Comparison of ENCODE assay signal across 8 cellular contexts in the genomic region with DNA sequence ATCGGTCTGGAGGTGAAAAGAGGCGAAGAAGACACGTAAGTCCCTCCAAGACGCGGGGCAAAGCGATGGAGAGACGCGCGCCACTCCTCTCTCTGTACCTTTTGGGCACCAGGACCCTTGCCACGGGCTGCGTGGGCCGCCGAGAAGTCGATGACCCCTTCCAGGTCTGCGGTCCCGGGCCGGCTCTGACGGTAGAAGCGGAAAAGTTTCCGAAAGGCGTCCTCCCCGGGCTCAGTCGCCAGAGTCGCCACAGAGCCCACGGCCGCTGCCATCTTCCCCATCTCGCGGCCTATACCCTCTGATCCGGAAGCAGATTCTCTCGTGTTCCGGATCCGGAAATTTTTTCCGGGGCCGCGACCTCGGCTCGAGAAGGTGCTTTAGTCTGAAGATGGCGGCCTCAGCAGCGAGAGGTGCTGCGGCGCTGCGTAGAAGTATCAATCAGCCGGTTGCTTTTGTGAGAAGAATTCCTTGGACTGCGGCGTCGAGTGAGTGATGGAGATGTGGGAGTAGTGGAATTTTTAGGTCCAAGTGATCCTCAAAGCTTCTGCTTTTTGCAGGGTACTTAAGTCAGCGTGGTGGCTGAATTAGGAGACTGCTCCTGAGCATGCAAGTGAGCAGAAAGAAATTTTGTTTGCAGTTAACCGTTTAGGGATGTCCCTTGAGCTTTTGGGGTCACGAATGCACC. TPM values are rescaled to one million over a fixed set of nuclear protein-coding genes. Genes with fewer than 3 reads are reported as not detected.
A peak's percentile ranks its signal among the peaks of the same experiment; 100 is the strongest.
DNase-seq lines count a peak whose midpoint lies in the region; ATAC-seq, FAIRE-seq and TF ChIP-seq lines count a peak whose summit lies in the region.

A gene with protein sequence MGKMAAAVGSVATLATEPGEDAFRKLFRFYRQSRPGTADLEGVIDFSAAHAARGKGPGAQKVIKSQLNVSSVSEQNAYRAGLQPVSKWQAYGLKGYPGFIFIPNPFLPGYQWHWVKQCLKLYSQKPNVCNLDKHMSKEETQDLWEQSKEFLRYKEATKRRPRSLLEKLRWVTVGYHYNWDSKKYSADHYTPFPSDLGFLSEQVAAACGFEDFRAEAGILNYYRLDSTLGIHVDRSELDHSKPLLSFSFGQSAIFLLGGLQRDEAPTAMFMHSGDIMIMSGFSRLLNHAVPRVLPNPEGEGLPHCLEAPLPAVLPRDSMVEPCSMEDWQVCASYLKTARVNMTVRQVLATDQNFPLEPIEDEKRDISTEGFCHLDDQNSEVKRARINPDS (minus strand): TSS at position 300 of the 685 bp plus-strand sequence. CDS start 19 bp downstream, at position 281.
A gene (plus strand): TSS at position 380 of the 685 bp plus-strand sequence. CDS start 9 bp downstream, at position 389.

- H3K79me2 ChIP-seq in GM23248 (ENCODE audit: insufficient read depth) (peaks cover 95% of the 10 kb centered on the region), Karpas-422 (ENCODE audit: low read length) (peaks cover 84% of the 10 kb centered on the region)

- no peaks in the 10 kb centered on the region for H3K27me3 Mint-ChIP-seq in activated T-helper 1 cell treated with anti-CD3 and anti-CD28 coated beads, Interleukin-12 subunit alpha, Interleukin-12 subunit beta, Interleukin-2, Interleukin-4 antibody, amounts not matched to agents 30 ng/mL and 10 ng/mL and 1 ng/mL, durations not matched to agents 14 hours and 24 hours and 36 hours (ENCODE audit: insufficient read depth)
- no peaks in the 10 kb centered on the region for H3K27me3 Mint-ChIP-seq in naive thymus-derived CD8-positive, alpha-beta T cell

- H3F3A ChIP-seq in GM23248 (ENCODE audit: insufficient read depth), result 0 out of 2 replicates have a peak, but pooled peaks cover 5% of the 10 kb centered on the region

- DNase-seq in Daoy (ENCODE audit: low read depth) (peak; percentile 84), GM23248 (peak; percentile 94), Karpas-422 (peak; percentile 98), RCC 7860 (ENCODE audit: low spot score) (peak; percentile 42), fibroblast of mammary gland (ENCODE audit: low read depth) (peak; percentile 75)
- peak; percentile 81 for DNase-seq in activated T-helper 1 cell treated with anti-CD3 and anti-CD28 coated beads, Interleukin-12 subunit alpha, Interleukin-12 subunit beta, Interleukin-2, Interleukin-4 antibody, amounts not matched to agents 30 ng/mL and 10 ng/mL and 1 ng/mL, durations not matched to agents 14 hours and 24 hours and 36 hours (ENCODE audit: low spot score)
- peak; percentile 73 to 95 (median 86) for DNase-seq in naive thymus-derived CD8-positive, alpha-beta T cell
- peak; percentile 73 to 89 (median 81) for DNase-seq in stimulated activated naive CD4-positive, alpha-beta T cell (lab: John Stamatoyannopoulos, UW)

- in situ Hi-C loops in GM23248 (cut with MboI), result loop anchor here (10.0 kb wide), 1 partner anchor 243 kb away; no protein-coding TSS in a partner anchor

- H3K4me3 ChIP-seq in GM23248, result peak within 1 kb of the TSS; percentile 92
- peak within 1 kb of the TSS; percentile 82 for H3K4me3 ChIP-seq in Karpas-422 (ENCODE audit: low read length)
- peak within 1 kb of the TSS; percentile 84 for H3K4me3 ChIP-seq in fibroblast of mammary gland (ENCODE audit: control insufficient read depth, low read depth, low read length)

- H3K36me3 Mint-ChIP-seq in activated T-helper 1 cell treated with anti-CD3 and anti-CD28 coated beads, Interleukin-12 subunit alpha, Interleukin-12 subunit beta, Interleukin-2, Interleukin-4 antibody, amounts not matched to agents 30 ng/mL and 10 ng/mL and 1 ng/mL, durations not matched to agents 14 hours and 24 hours and 36 hours (ENCODE audit: low read depth), result peaks cover 32% of the 10 kb centered on the region
- H3K36me3 Mint-ChIP-seq in naive thymus-derived CD8-positive, alpha-beta T cell, result peaks cover 0 to 48% (median 5%) of the 10 kb centered on the region in 3 donors

- H3K4me3 Mint-ChIP-seq in activated T-helper 1 cell treated with anti-CD3 and anti-CD28 coated beads, Interleukin-12 subunit alpha, Interleukin-12 subunit beta, Interleukin-2, Interleukin-4 antibody, amounts not matched to agents 30 ng/mL and 10 ng/mL and 1 ng/mL, durations not matched to agents 14 hours and 24 hours and 36 hours, result peak within 1 kb of the TSS; percentile 99
- H3K4me3 Mint-ChIP-seq in naive thymus-derived CD8-positive, alpha-beta T cell, result peak within 1 kb of the TSS; percentile 84 to 97 (median 95)

- H4K20me1 ChIP-seq in GM23248 (ENCODE audit: insufficient read depth), result no peaks in the 10 kb centered on the region
- peaks cover 32% of the 10 kb centered on the region for H4K20me1 ChIP-seq in Karpas-422 (ENCODE audit: insufficient read depth, low read depth, low read length)

- H3K27me3 ChIP-seq in GM23248 (replicated peaks; ENCODE audit: insufficient read depth) (no peaks in the 10 kb centered on the region), Karpas-422 (ENCODE audit: low read length) (no peaks in the 10 kb centered on the region)

- H3K4me2 ChIP-seq in GM23248 (ENCODE audit: unreplicated experiment) (peak within 1 kb of the TSS; percentile 98), Karpas-422 (ENCODE audit: low read depth, low read length, poor library complexity, severe bottlenecking) (peak within 1 kb of the TSS; percentile 83)

- no peaks in the 10 kb centered on the region for H3K9me3 ChIP-seq in GM23248 (ENCODE audit: low read depth)
- no peaks in the 10 kb centered on the region for H3K9me3 ChIP-seq in Karpas-422 (ENCODE audit: low read length)

- H2AFZ ChIP-seq in GM23248 (peak within 1 kb of the TSS; percentile 95), Karpas-422 (ENCODE audit: low read length) (peak within 1 kb of the TSS; percentile 46; the same call in 1 of the 2 replicates)

- H3K27ac Mint-ChIP-seq in activated T-helper 1 cell treated with anti-CD3 and anti-CD28 coated beads, Interleukin-12 subunit alpha, Interleukin-12 subunit beta, Interleukin-2, Interleukin-4 antibody, amounts not matched to agents 30 ng/mL and 10 ng/mL and 1 ng/mL, durations not matched to agents 14 hours and 24 hours and 36 hours, result peak within 1 kb of the TSS; percentile 98
- peak within 1 kb of the TSS; percentile 89 to 99 (median 94) for H3K27ac Mint-ChIP-seq in naive thymus-derived CD8-positive, alpha-beta T cell

- H3K9me3 Mint-ChIP-seq in activated T-helper 1 cell treated with anti-CD3 and anti-CD28 coated beads, Interleukin-12 subunit alpha, Interleukin-12 subunit beta, Interleukin-2, Interleukin-4 antibody, amounts not matched to agents 30 ng/mL and 10 ng/mL and 1 ng/mL, durations not matched to agents 14 hours and 24 hours and 36 hours, result no peaks in the 10 kb centered on the region
- H3K9me3 Mint-ChIP-seq in naive thymus-derived CD8-positive, alpha-beta T cell, result no peaks in the 10 kb centered on the region

- H3K9ac ChIP-seq in GM23248 (peak within 1 kb of the TSS; percentile 85), Karpas-422 (ENCODE audit: low read length) (peak within 1 kb of the TSS; percentile 82)

- no peak for TF ChIP-seq CTCF in fibroblast of mammary gland (conservative IDR thresholded peaks at IDR 0.05; ENCODE audit: control insufficient read depth, insufficient read depth, low read depth, low read length)

- H3K36me3 ChIP-seq in GM23248 (ENCODE audit: low read depth) (peaks cover 14% of the 10 kb centered on the region), Karpas-422 (ENCODE audit: insufficient read depth, low read length) (peaks cover 39% of the 10 kb centered on the region)

- peak within 1 kb of the TSS; percentile 56 for H3K27ac ChIP-seq in GM23248
- peak within 1 kb of the TSS; percentile 63 for H3K27ac ChIP-seq in Karpas-422 (ENCODE audit: low read length)

- POLR2A ChIA-PET in naive thymus-derived CD8-positive, alpha-beta T cell (lab: Charles Lee), result interaction anchor here (0.7 to 1.8 kb wide), 7 partner anchors 49 to 387 kb away, joined by 3 to 6 read pairs (median 5); a partner anchor contains a TSS

- ATAC-seq in naive thymus-derived CD8-positive, alpha-beta T cell, result peak; percentile 98

- intact Hi-C loops in activated T-helper 1 cell treated with anti-CD3 and anti-CD28 coated beads, Interleukin-12 subunit alpha, Interleukin-12 subunit beta, Interleukin-2, Interleukin-4 antibody, amounts not matched to agents 30 ng/mL and 10 ng/mL and 1 ng/mL, durations not matched to agents 14 hours and 24 hours and 36 hours (cut with micrococcal nuclease), result loop anchor here (1.0 to 10.0 kb wide), 12 partner anchors 53 to 673 kb away; a partner anchor contains a TSS

- WGBS in GM23248 (ENCODE audit: low coverage in 1 of 2, low lambda C conversion rate in 2 of 2, missing lambda C conversion rate in 2 of 2), 2 experiments, result 1% methylated on average over 34 to 49 of the region's 49 CpGs

- peaks cover 18% of the 10 kb centered on the region for H3K4me1 ChIP-seq in GM23248 (ENCODE audit: insufficient read depth)
- peaks cover 29% of the 10 kb centered on the region for H3K4me1 ChIP-seq in Karpas-422 (ENCODE audit: low read length)

- FAIRE-seq in RCC 7860 (lab: Jason Lieb, UNC), result no peak

- H3K9me2 ChIP-seq in GM23248 (ENCODE audit: insufficient read depth) (no peaks in the 10 kb centered on the region), Karpas-422 (replicated peaks; ENCODE audit: insufficient read depth, low read length) (no peaks in the 10 kb centered on the region)

- peaks cover 41% of the 10 kb centered on the region for H3K4me1 Mint-ChIP-seq in activated T-helper 1 cell treated with anti-CD3 and anti-CD28 coated beads, Interleukin-12 subunit alpha, Interleukin-12 subunit beta, Interleukin-2, Interleukin-4 antibody, amounts not matched to agents 30 ng/mL and 10 ng/mL and 1 ng/mL, durations not matched to agents 14 hours and 24 hours and 36 hours (ENCODE audit: low read depth)
- peaks cover 21 to 48% (median 42%) of the 10 kb centered on the region in 4 donors for H3K4me1 Mint-ChIP-seq in naive thymus-derived CD8-positive, alpha-beta T cell

RNA-seq across cellular contexts. Expression of the first gene that starts in this region (rescaled TPM):
- 17.9 and 25.2 TPM in 2 replicates for total RNA-seq in Daoy (2014; rRNA removed; shearing (Covaris generic))
- 13.2 and 13.4 TPM in 2 replicates for total RNA-seq in GM23248 (2014; rRNA removed; shearing (Covaris generic))
- 10.2 and 11.3 TPM in 2 replicates for polyA plus RNA-seq in GM23248 (2016; fragmentation: Nextera tagmentation; extraction: Ambion mirVana)
- total RNA-seq in Karpas-422 (2014; rRNA removed; shearing (Covaris generic); ENCODE audit: low replicate concordance), result 13.5 and 17.1 TPM in 2 replicates
- total RNA-seq in activated T-helper 1 cell treated with anti-CD3 and anti-CD28 coated beads, Interleukin-12 subunit alpha, Interleukin-12 subunit beta, Interleukin-2, Interleukin-4 antibody, amounts not matched to agents 30 ng/mL and 10 ng/mL and 1 ng/mL, durations not matched to agents 14 hours and 24 hours and 36 hours, result 16.3 and 21.9 TPM in 2 replicates
- 10 to 100 TPM; 19.0 to 20.8 TPM for total RNA-seq in naive thymus-derived CD8-positive, alpha-beta T cell
- 1 to 10 TPM; 3.9 to 7.0 (median 4.4) TPM for polyA plus RNA-seq in naive thymus-derived CD8-positive, alpha-beta T cell

RNA-seq across cellular contexts. Expression of the second gene that starts in this region (rescaled TPM):
- total RNA-seq in Daoy (2014; rRNA removed; shearing (Covaris generic)), result 1,732 and 2,044 TPM in 2 replicates
- 147 and 258 TPM in 2 replicates for total RNA-seq in GM23248 (2014; rRNA removed; shearing (Covaris generic))
- 417 and 418 TPM in 2 replicates for polyA plus RNA-seq in GM23248 (2016; fragmentation: Nextera tagmentation; extraction: Ambion mirVana)
- 204 and 470 TPM in 2 replicates for total RNA-seq in Karpas-422 (2014; rRNA removed; shearing (Covaris generic); ENCODE audit: low replicate concordance)
- 177 and 178 TPM in 2 replicates for total RNA-seq in activated T-helper 1 cell treated with anti-CD3 and anti-CD28 coated beads, Interleukin-12 subunit alpha, Interleukin-12 subunit beta, Interleukin-2, Interleukin-4 antibody, amounts not matched to agents 30 ng/mL and 10 ng/mL and 1 ng/mL, durations not matched to agents 14 hours and 24 hours and 36 hours
- 10 to 100 TPM; 44.8 to 55.0 TPM for total RNA-seq in naive thymus-derived CD8-positive, alpha-beta T cell
- 100 to 1,000 TPM; 235 to 244 (median 240) TPM for polyA plus RNA-seq in naive thymus-derived CD8-positive, alpha-beta T cell

Comparison
In these comparisons a context has a peak if more than half of its experiments do, and no peak if none do; other contexts are left out.
1. Peak in every context shown above with its lines: DNase-seq, ATAC-seq, H3K4me3 ChIP-seq and H3K27ac ChIP-seq.
2. DNase-seq: peak in every context shown above with its lines; median percentile 98 in Karpas-422; 94 in GM23248; 86 in naive thymus-derived CD8-positive, alpha-beta T cell; 84 in Daoy; 81 in activated T-helper 1 cell treated with anti-CD3 and anti-CD28 coated beads, Interleukin-12 subunit alpha, Interleukin-12 subunit beta, Interleukin-2, Interleukin-4 antibody, amounts not matched to agents 30 ng/mL and 10 ng/mL and 1 ng/mL, durations not matched to agents 14 hours and 24 hours and 36 hours; 81 in stimulated activated naive CD4-positive, alpha-beta T cell; 75 in fibroblast of mammary gland; 42 in RCC 7860.